16 cellular contexts compared by ENCODE assay signal in genomic region chr11:9681583-9682372, GRCh38. TPM values are rescaled to one million over a fixed set of nuclear protein-coding genes. Genes with fewer than 3 reads are reported as not detected.
DNase-seq lines count a peak whose midpoint lies in the region; ATAC-seq, FAIRE-seq and TF ChIP-seq lines count a peak whose summit lies in the region.
"Had no signal": no experiment of that assay in that cellular context is flagged by ENCODE, and none has a peak within 500 bp of the region (broad histone marks: within the 10 kb centered on the region; RNA-seq: fewer than 3 reads in every experiment).

No MANE protein-coding gene starts in this region.

- peak; percentile 45 for ATAC-seq in GM19463 (IDR thresholded peaks at IDR 0.05; ENCODE audit: unreplicated experiment)
- ATAC-seq in HG02981 (IDR thresholded peaks at IDR 0.05; ENCODE audit: unreplicated experiment), result peak; percentile 38
- peak; percentile 62 for ATAC-seq in GM12878

- H3K4me3 Mint-ChIP-seq in activated T-cell treated with anti-CD3 and anti-CD28 coated beads, Interleukin-2, amount 50 U/mL, for 24 hours, result no peak overlapping the region
- H3K4me3 Mint-ChIP-seq: activated naive CD8-positive, alpha-beta T cell treated with anti-CD3 and anti-CD28 coated beads, Interleukin-2, amount 10 ng/mL, durations not matched to agents 7 days and 5 days; central memory CD8-positive, alpha-beta T cell had no signal

- no peaks in the 10 kb centered on the region for H3K9me3 Mint-ChIP-seq in activated T-cell treated with anti-CD3 and anti-CD28 coated beads, Interleukin-2, amount 50 U/mL, for 24 hours
- H3K9me3 Mint-ChIP-seq: activated naive CD8-positive, alpha-beta T cell treated with anti-CD3 and anti-CD28 coated beads, Interleukin-2, amount 10 ng/mL, durations not matched to agents 7 days and 5 days; central memory CD8-positive, alpha-beta T cell had no signal

- no peaks in the 10 kb centered on the region for H3K36me3 Mint-ChIP-seq in activated T-cell treated with anti-CD3 and anti-CD28 coated beads, Interleukin-2, amount 50 U/mL, for 24 hours (ENCODE audit: low read depth)
- H3K36me3 Mint-ChIP-seq: activated naive CD8-positive, alpha-beta T cell treated with anti-CD3 and anti-CD28 coated beads, Interleukin-2, amount 10 ng/mL, durations not matched to agents 7 days and 5 days had no signal

- peaks cover 48% of the 10 kb centered on the region for H3K4me1 ChIP-seq in GM12878 (ENCODE audit: control insufficient read depth, insufficient read depth, low read length)
- H3K4me1 ChIP-seq in transverse colon, result peaks cover 0 to 15% (median 0%) of the 10 kb centered on the region in 4 donors
- H3K4me1 ChIP-seq: parathyroid adenoma had no signal

- peaks cover 92% of the 10 kb centered on the region for H3K79me2 ChIP-seq in GM12878 (ENCODE audit: control insufficient read depth, insufficient read depth, low read length)

- H3K9me3 ChIP-seq in GM12878 (replicated peaks; ENCODE audit: control insufficient read depth, insufficient read depth, low read length) (no peaks in the 10 kb centered on the region; the same call in 2 of the 3 replicates), transverse colon (no peaks in the 10 kb centered on the region)
- H3K9me3 ChIP-seq: upper lobe of left lung had no signal

- no peak overlapping the region; the same call in 1 of the 2 replicates for H2AFZ ChIP-seq in GM12878 (ENCODE audit: control insufficient read depth, low read depth, low read length)
- H2AFZ ChIP-seq: parathyroid adenoma had no signal

- DNase-seq in GM12864 (ENCODE audit: low read depth) (no peak), GM12878 (ENCODE audit: low read depth, low spot score) (no peak), NCI-H2196 treated with DMSO at 0.1 percent for 48 hours (lab: John Stamatoyannopoulos, UW; ENCODE audit: unreplicated experiment) (no peak), SIG-M5 treated with dmso at 0.1 percent for 504 hours (lab: John Stamatoyannopoulos, UW; ENCODE audit: unreplicated experiment) (no peak), transverse colon (no peak)
- no peak for DNase-seq in activated T-cell treated with anti-CD3 and anti-CD28 coated beads, Interleukin-2, amount 50 U/mL, for 24 hours
- DNase-seq: activated naive CD8-positive, alpha-beta T cell treated with anti-CD3 and anti-CD28 coated beads, Interleukin-2, amount 10 ng/mL, durations not matched to agents 7 days and 5 days; activated T-cell treated with anti-CD3 and anti-CD28 coated beads for 4 hours; NCI-H2171; upper lobe of left lung had no signal

- H3K27me3 ChIP-seq in GM12878 (replicated peaks in 1 of 2; ENCODE audit: control insufficient read depth in 2 of 2, insufficient read depth in 2 of 2, low read length in 1 of 2), result no peaks in the 10 kb centered on the region
- no peaks in the 10 kb centered on the region for H3K27me3 ChIP-seq in transverse colon
- H3K27me3 ChIP-seq: upper lobe of left lung had no signal

- in situ Hi-C loops in GM12878 (cut with MboI) (no loop called here), transverse colon (cut with MboI; ENCODE audit: low pct_ligation_motif_present in 1 of 4, low pct_unique_long_range_greater_than_20kb in 1 of 4, low sequenced_read_pairs in 3 of 4) (no loop called here)

- no peaks in the 10 kb centered on the region for H3K4me1 Mint-ChIP-seq in activated T-cell treated with anti-CD3 and anti-CD28 coated beads, Interleukin-2, amount 50 U/mL, for 24 hours (ENCODE audit: low read depth)
- H3K4me1 Mint-ChIP-seq: activated naive CD8-positive, alpha-beta T cell treated with anti-CD3 and anti-CD28 coated beads, Interleukin-2, amount 10 ng/mL, durations not matched to agents 7 days and 5 days; central memory CD8-positive, alpha-beta T cell had no signal

- H3K4me3 ChIP-seq in GM12864 (ENCODE audit: low read depth, low read length) (peak overlapping the region; percentile 23; the same call in 1 of the 2 replicates), GM12878 (no peak overlapping the region; the same call in 1 of the 2 replicates), transverse colon (no peak overlapping the region)
- H3K4me3 ChIP-seq: upper lobe of left lung had no signal

- H3K4me2 ChIP-seq in GM12878 (ENCODE audit: control insufficient read depth, insufficient read depth), result peak overlapping the region; percentile 64

- H3K9ac ChIP-seq in GM12878 (ENCODE audit: control insufficient read depth, insufficient read depth, low read length), result no peak overlapping the region
- H3K9ac ChIP-seq: parathyroid adenoma had no signal

- no peak for TF ChIP-seq RAD21 in GM12878 (IDR thresholded peaks at IDR 0.05; ENCODE audit: insufficient read depth, low read depth, low read length)

- CTCF ChIA-PET in GM12878 (lab: Yijun Ruan, JAX), result interaction anchor here (0.8 to 1.5 kb wide), 4 partner anchors 8 to 147 kb away, joined by 3 to 6 read pairs (median 4); no protein-coding TSS in a partner anchor

- SMC1A ChIA-PET in GM12878 (lab: Charles Lee; ENCODE audit: uncharacterized antibody, unreplicated experiment), result interaction anchor here (0.6 to 5.7 kb wide), 8 partner anchors 9 to 65 kb away, joined by 3 to 52 read pairs (median 4); no protein-coding TSS in a partner anchor

- no peak overlapping the region for H3K27ac Mint-ChIP-seq in activated T-cell treated with anti-CD3 and anti-CD28 coated beads, Interleukin-2, amount 50 U/mL, for 24 hours
- H3K27ac Mint-ChIP-seq: activated naive CD8-positive, alpha-beta T cell treated with anti-CD3 and anti-CD28 coated beads, Interleukin-2, amount 10 ng/mL, durations not matched to agents 7 days and 5 days had no signal

- RAD21 ChIA-PET in GM12878 (lab: Charles Lee; ENCODE audit: unreplicated experiment), result interaction anchor here (0.6 to 1.9 kb wide), 7 partner anchors 10 to 104 kb away, joined by 3 to 11 read pairs (median 4); no protein-coding TSS in a partner anchor

- H3K36me3 ChIP-seq in GM12878 (ENCODE audit: control insufficient read depth in 2 of 2, insufficient read depth in 2 of 2, low read length in 1 of 2) (peaks cover 0 to 8% of the 10 kb centered on the region in 2 experiments; a peak in 2 of 4 replicates), transverse colon (no peaks in the 10 kb centered on the region)

- H3K27me3 Mint-ChIP-seq in activated T-cell treated with anti-CD3 and anti-CD28 coated beads, Interleukin-2, amount 50 U/mL, for 24 hours, result no peaks in the 10 kb centered on the region
- H3K27me3 Mint-ChIP-seq: activated naive CD8-positive, alpha-beta T cell treated with anti-CD3 and anti-CD28 coated beads, Interleukin-2, amount 10 ng/mL, durations not matched to agents 7 days and 5 days; central memory CD8-positive, alpha-beta T cell had no signal

- TF ChIP-seq POLR2A in GM12878 (IDR thresholded peaks at IDR 0.05; ENCODE audit: low read depth, low read length) (no peak), transverse colon (IDR thresholded peaks at IDR 0.05) (no peak)

- POLR2A ChIA-PET in GM12878 (lab: Charles Lee), result interaction anchor here (0.6 to 1.1 kb wide), 6 partner anchors 8 to 60 kb away, joined by 3 to 4 read pairs (median 4); partner anchors contain the start of gene SWAP70

- TF ChIP-seq EP300 in GM12878 (IDR thresholded peaks at IDR 0.05; ENCODE audit: borderline replicate concordance in 1 of 2, control insufficient read depth in 1 of 2, low read depth in 2 of 2, low read length in 2 of 2) (no peak), transverse colon (IDR thresholded peaks at IDR 0.05; ENCODE audit: low read depth) (no peak)

- BruUV-seq in GM12878 (replicated peaks; lab: Mats Ljungman, UMichigan), result no TSS peak

- intact Hi-C loops in GM12878 (cut with micrococcal nuclease; ENCODE audit: unreplicated experiment) (no loop called here), transverse colon (cut with DNase I; ENCODE audit: low total_unique reads) (no loop called here)

- H3K27ac ChIP-seq in GM12878 (ENCODE audit: control insufficient read depth, insufficient read depth), result peak overlapping the region; percentile 29
- no peak overlapping the region for H3K27ac ChIP-seq in transverse colon
- H3K27ac ChIP-seq: parathyroid adenoma, VCaP had no signal

- no peak for TF ChIP-seq CTCF in GM12864 (IDR thresholded peaks at IDR 0.05; ENCODE audit: low read depth, low read length, missing control alignments)
- no peak for TF ChIP-seq CTCF in GM12878 (IDR thresholded peaks at IDR 0.05 in 2 of 3, conservative IDR thresholded peaks at IDR 0.05 in 1 of 3; ENCODE audit: control insufficient read depth in 2 of 3, extremely low read depth in 1 of 3, insufficient read depth in 1 of 3, low read depth in 3 of 3, low read length in 3 of 3)
- no peak for TF ChIP-seq CTCF in transverse colon (IDR thresholded peaks at IDR 0.05)

- 69% methylated on average over 2 of the region's 2 CpGs for WGBS in GM12878 (ENCODE audit: insufficient coverage, insufficient replicate concordance, low lambda C conversion rate, missing lambda C conversion rate)
- 75 to 90% methylated on average over 2 of the region's 2 CpGs for WGBS in transverse colon (ENCODE audit: low coverage in 1 of 2), 2 donors

- peak; percentile 59 for FAIRE-seq in GM12878 (lab: Jason Lieb, UNC)
- FAIRE-seq: keratinocyte had no signal

- no peaks in the 10 kb centered on the region for H4K20me1 ChIP-seq in GM12878 (ENCODE audit: control insufficient read depth, insufficient read depth)

TF ChIP-seq in GM12878, 131 proteins besides CTCF, POLR2A, EP300 and RAD21 (continues in another document):
- TF ChIP-seq BACH1 (IDR thresholded peaks at IDR 0.05; ENCODE audit: borderline replicate concordance), result no peak
- no peak for TF ChIP-seq TBL1XR1 (IDR thresholded peaks at IDR 0.05; ENCODE audit: low read depth, low read length)
- TF ChIP-seq SMAD5 (IDR thresholded peaks at IDR 0.05; ENCODE audit: low read depth), result no peak
- no peak for TF ChIP-seq SUZ12 (IDR thresholded peaks at IDR 0.05; ENCODE audit: unreplicated experiment)

RNA-seq across cellular contexts. Expression of gene SWAP70, which starts 17.9 kb away (rescaled TPM):
- 27.9 and 32.6 TPM in 2 replicates for total RNA-seq in GM12878 (2013; cell fraction: nucleolus; rRNA removed)
- 35.9 and 40.5 TPM in 2 replicates for total RNA-seq in GM12878 (2014; rRNA removed)
- 61.1 and 62.4 TPM in 2 replicates for total RNA-seq in GM12878 (2014; rRNA removed; fragmentation: Illumina TruSeq; extraction: Trizol)
- total RNA-seq in GM12878 (2021), result 53.0 and 54.0 TPM in 2 replicates
- polyA plus RNA-seq in GM12878 (2011; ENCODE audit: low read depth), result 24.7 TPM
- 20.6 and 25.0 TPM in 2 replicates for polyA plus RNA-seq in GM12878 (2011; rRNA removed)
- 11.5 and 15.5 TPM in 2 replicates for polyA plus RNA-seq in GM12878 (2011; cell fraction: cytosol; rRNA removed)
- 5.0 and 8.3 TPM in 2 replicates for polyA plus RNA-seq in GM12878 (2011; cell fraction: nucleus; rRNA removed)
- 32.6 and 42.6 TPM in 2 replicates for polyA plus RNA-seq in GM12878 (2012)
- polyA plus RNA-seq in GM12878 (2014; fragmentation: Illumina TruSeq; extraction: Trizol), result 60.9 and 69.6 TPM in 2 replicates
- polyA plus RNA-seq in GM12878 (2014; fragmentation: Nextera tagmentation; extraction: Ambion mirVana), result 10 to 100 TPM; 28.7 to 30.9 TPM
- polyA plus RNA-seq in GM12878 (2014; rRNA removed), result 32.6 and 36.7 TPM in 2 replicates
- 10 to 100 TPM; 46.6 to 51.8 TPM for polyA plus RNA-seq in GM12878 (2016; fragmentation: Nextera tagmentation; extraction: Ambion mirVana)
- polyA minus RNA-seq in GM12878 (2011; rRNA and poly(A)+ RNA removed), result 20.6 and 22.3 TPM in 2 replicates
- polyA minus RNA-seq in GM12878 (2011; cell fraction: cytosol; rRNA and poly(A)+ RNA removed), result 11.2 and 13.0 TPM in 2 replicates
- 4.5 and 9.9 TPM in 2 replicates for polyA minus RNA-seq in GM12878 (2011; cell fraction: nucleus; rRNA and poly(A)+ RNA removed)
- 10 to 100 TPM; 18.8 to 52.5 (median 29.1) TPM for total RNA-seq in transverse colon
